Comparison of ENCODE assay signal across 8 cellular contexts in genomic region chr7:90455163-90456030, GRCh38. TPM values are rescaled to one million over a fixed set of nuclear protein-coding genes. Genes with fewer than 3 reads are reported as not detected.
A peak's percentile ranks its signal among the peaks of the same experiment; 100 is the strongest.
DNase-seq lines count a peak whose midpoint lies in the region; ATAC-seq and TF ChIP-seq lines count a peak whose summit lies in the region.

No MANE protein-coding gene starts in this region.

- H3K36me3 Mint-ChIP-seq in CD4-positive, CD25-positive, alpha-beta regulatory T cell: no peaks in the 10 kb centered on the region
- no peaks in the 10 kb centered on the region for H3K36me3 Mint-ChIP-seq in activated T-helper 17 cell treated with anti-CD3 and anti-CD28 coated beads, Interleukin-2, amount 50 U/mL, for 72 hours (ENCODE audit: low read depth)
- no peaks in the 10 kb centered on the region for H3K36me3 Mint-ChIP-seq in T-helper 2 cell treated with Interferon-gamma antibody and Interleukin-4, amounts not matched to agents 5 μg/mL and 100 μg/mL, for 36 hours (ENCODE audit: low read depth)

- H3K36me3 ChIP-seq in CD4-positive, CD25-positive, alpha-beta regulatory T cell (ENCODE audit: control insufficient read depth, insufficient read depth, low read length): no peaks in the 10 kb centered on the region
- H3K36me3 ChIP-seq in left ventricle myocardium inferior: no peaks in the 10 kb centered on the region

- H3K27me3 Mint-ChIP-seq in CD4-positive, CD25-positive, alpha-beta regulatory T cell: peaks cover 4% of the 10 kb centered on the region
- peaks cover 11% of the 10 kb centered on the region for H3K27me3 Mint-ChIP-seq in activated T-helper 17 cell treated with anti-CD3 and anti-CD28 coated beads, Interleukin-2, amount 50 U/mL, for 72 hours
- peaks cover 12% of the 10 kb centered on the region for H3K27me3 Mint-ChIP-seq in T-helper 2 cell treated with Interferon-gamma antibody and Interleukin-4, amounts not matched to agents 5 μg/mL and 100 μg/mL, for 36 hours (ENCODE audit: low read depth)

- no peak overlapping the region for H3K27ac Mint-ChIP-seq in CD4-positive, CD25-positive, alpha-beta regulatory T cell
- peak overlapping the region; percentile 62 for H3K27ac Mint-ChIP-seq in activated T-helper 17 cell treated with anti-CD3 and anti-CD28 coated beads, Interleukin-2, amount 50 U/mL, for 72 hours
- no peak overlapping the region for H3K27ac Mint-ChIP-seq in T-helper 2 cell treated with Interferon-gamma antibody and Interleukin-4, amounts not matched to agents 5 μg/mL and 100 μg/mL, for 36 hours

- H3K4me3 Mint-ChIP-seq in CD4-positive, CD25-positive, alpha-beta regulatory T cell: peak overlapping the region in 1 of 4 donors; percentile 9
- peak overlapping the region; percentile 34 for H3K4me3 Mint-ChIP-seq in activated T-helper 17 cell treated with anti-CD3 and anti-CD28 coated beads, Interleukin-2, amount 50 U/mL, for 72 hours
- H3K4me3 Mint-ChIP-seq in T-helper 2 cell treated with Interferon-gamma antibody and Interleukin-4, amounts not matched to agents 5 μg/mL and 100 μg/mL, for 36 hours: no peak overlapping the region

- TF ChIP-seq CTCF in left ventricle myocardium inferior (IDR thresholded peaks at IDR 0.05; ENCODE audit: borderline replicate concordance): peak; percentile 73

- peaks cover 0 to 4% (median 0%) of the 10 kb centered on the region in 7 donors for H3K9me3 Mint-ChIP-seq in CD4-positive, CD25-positive, alpha-beta regulatory T cell
- H3K9me3 Mint-ChIP-seq in activated T-helper 17 cell treated with anti-CD3 and anti-CD28 coated beads, Interleukin-2, amount 50 U/mL, for 72 hours: no peaks in the 10 kb centered on the region
- no peaks in the 10 kb centered on the region for H3K9me3 Mint-ChIP-seq in T-helper 2 cell treated with Interferon-gamma antibody and Interleukin-4, amounts not matched to agents 5 μg/mL and 100 μg/mL, for 36 hours

- peak; percentile 69 to 70 for ATAC-seq in CD4-positive, CD25-positive, alpha-beta regulatory T cell (ENCODE audit: low read depth in 2 of 2)
- ATAC-seq in GM18858 (IDR thresholded peaks at IDR 0.05; ENCODE audit: unreplicated experiment) (peak; percentile 66), HG03060 (IDR thresholded peaks at IDR 0.05; ENCODE audit: low read depth, unreplicated experiment) (peak; percentile 76)
- ATAC-seq in activated T-helper 17 cell treated with anti-CD3 and anti-CD28 coated beads, Interleukin-2, amount 50 U/mL, for 72 hours (replicated peaks): peak; percentile 59

- H3K4me1 Mint-ChIP-seq in CD4-positive, CD25-positive, alpha-beta regulatory T cell: peaks cover 0 to 6% (median 4%) of the 10 kb centered on the region in 4 donors
- peaks cover 12% of the 10 kb centered on the region for H3K4me1 Mint-ChIP-seq in activated T-helper 17 cell treated with anti-CD3 and anti-CD28 coated beads, Interleukin-2, amount 50 U/mL, for 72 hours
- H3K4me1 Mint-ChIP-seq in T-helper 2 cell treated with Interferon-gamma antibody and Interleukin-4, amounts not matched to agents 5 μg/mL and 100 μg/mL, for 36 hours (ENCODE audit: low read depth): peaks cover 3% of the 10 kb centered on the region

- H3K27ac ChIP-seq in CD4-positive, CD25-positive, alpha-beta regulatory T cell (ENCODE audit: insufficient read depth, low read length, poor library complexity, severe bottlenecking): no peak overlapping the region
- no peak overlapping the region for H3K27ac ChIP-seq in left ventricle myocardium inferior (replicated peaks)

- peak overlapping the region; percentile 26 for H3K4me3 ChIP-seq in CD4-positive, CD25-positive, alpha-beta regulatory T cell (ENCODE audit: low read depth, low read length)
- H3K4me3 ChIP-seq in left ventricle myocardium inferior: peak overlapping the region; percentile 50

- H3K27me3 ChIP-seq in CD4-positive, CD25-positive, alpha-beta regulatory T cell (ENCODE audit: control insufficient read depth, insufficient read depth, low read length): no peaks in the 10 kb centered on the region
- no peaks in the 10 kb centered on the region for H3K27me3 ChIP-seq in left ventricle myocardium inferior (ENCODE audit: low read depth)

- peak in 2 of 3 donors; percentile 26 to 28 for DNase-seq in CD4-positive, CD25-positive, alpha-beta regulatory T cell
- DNase-seq in NCI-H2107 (lab: John Stamatoyannopoulos, UW) (peak; percentile 13), left ventricle myocardium inferior (no peak), retina (peak; percentile 51)
- DNase-seq in T-helper 2 cell treated with Interferon-gamma antibody and Interleukin-4, amounts not matched to agents 5 μg/mL and 100 μg/mL, for 36 hours (ENCODE audit: low spot score): no peak

- no peaks in the 10 kb centered on the region for H3K9me3 ChIP-seq in CD4-positive, CD25-positive, alpha-beta regulatory T cell (ENCODE audit: control insufficient read depth in 2 of 2, low read length in 2 of 2)
- no peaks in the 10 kb centered on the region for H3K9me3 ChIP-seq in left ventricle myocardium inferior (replicated peaks)

- intact Hi-C loops in left ventricle myocardium inferior (cut with micrococcal nuclease): loop anchor here (5.0 kb wide), 1 partner anchor 577 kb away; no protein-coding TSS in a partner anchor

- no peaks in the 10 kb centered on the region for H3K4me1 ChIP-seq in CD4-positive, CD25-positive, alpha-beta regulatory T cell (ENCODE audit: control insufficient read depth, insufficient read depth, low read length, poor library complexity, severe bottlenecking)
- H3K4me1 ChIP-seq in left ventricle myocardium inferior: peaks cover 9% of the 10 kb centered on the region

RNA-seq across cellular contexts. Expression of gene PTTG1IP2, which starts 14.0 kb away (rescaled TPM):
- not detected for total RNA-seq in CD4-positive, CD25-positive, alpha-beta regulatory T cell
- polyA plus RNA-seq in CD4-positive, CD25-positive, alpha-beta regulatory T cell: not detected
- not detected for total RNA-seq in activated T-helper 17 cell treated with anti-CD3 and anti-CD28 coated beads, Interleukin-2, amount 50 U/mL, for 72 hours
- total RNA-seq in left ventricle myocardium inferior: not detected

RNA-seq across cellular contexts. Expression of gene CLDN12, which starts 52.1 kb away (rescaled TPM):
- 2.9 TPM for total RNA-seq in CD4-positive, CD25-positive, alpha-beta regulatory T cell
- polyA plus RNA-seq in CD4-positive, CD25-positive, alpha-beta regulatory T cell: under 1 TPM in 3 of 4 donors, not detected in 1; 0.44 to 0.75 (median 0.52) TPM
- 10 to 100 TPM in 1 of 2 donors, 1 to 10 TPM in 1; 5.6 to 11.0 TPM for total RNA-seq in activated T-helper 17 cell treated with anti-CD3 and anti-CD28 coated beads, Interleukin-2, amount 50 U/mL, for 72 hours
- 40.3 TPM for total RNA-seq in left ventricle myocardium inferior

Comparison
In these comparisons a context has a peak if more than half of its experiments do, and no peak if none do; other contexts are left out.
1. DNase-seq: peak in CD4-positive, CD25-positive, alpha-beta regulatory T cell (2 of 3), NCI-H2107 (single experiment) and retina (single experiment); none in left ventricle myocardium inferior (single experiment) and T-helper 2 cell treated with Interferon-gamma antibody and Interleukin-4, amounts not matched to agents 5 μg/mL and 100 μg/mL, for 36 hours (single experiment).
2. Peak in every context shown above with its lines, with median percentiles within 50 percentile points of each other: ATAC-seq.